Comparison of ENCODE assay signal across 12 cellular contexts in genomic region chr7:108136191-108136581, GRCh38. TPM values are rescaled to one million over a fixed set of nuclear protein-coding genes. Genes with fewer than 3 reads are reported as not detected.
DNase-seq lines count a peak whose midpoint lies in the region; ATAC-seq and TF ChIP-seq lines count a peak whose summit lies in the region.
"Had no signal": no experiment of that assay in that cellular context is flagged by ENCODE, and none has a peak within 500 bp of the region (broad histone marks: within the 10 kb centered on the region; RNA-seq: fewer than 3 reads in every experiment).

No MANE protein-coding gene starts in this region.

- H3K4me1 Mint-ChIP-seq in CD4-positive, alpha-beta T cell (ENCODE audit: low read depth) = peaks cover 17% of the 10 kb centered on the region
- peaks cover 14% of the 10 kb centered on the region for H3K4me1 Mint-ChIP-seq in T-helper 17 cell

- H3K27me3 ChIP-seq in CD4-positive, alpha-beta T cell (ENCODE audit: control insufficient read depth, insufficient read depth, low read length) = no peaks in the 10 kb centered on the region

- CTCF ChIA-PET in CD4-positive, alpha-beta T cell (lab: Charles Lee) = no interaction called here

- H3K9me3 Mint-ChIP-seq in CD4-positive, alpha-beta T cell = no peaks in the 10 kb centered on the region

- H3K9me3 ChIP-seq in CD4-positive, alpha-beta T cell (ENCODE audit: control insufficient read depth, low read length) = no peaks in the 10 kb centered on the region
- no peaks in the 10 kb centered on the region for H3K9me3 ChIP-seq in T-helper 17 cell (ENCODE audit: control insufficient read depth, low read length, poor library complexity, severe bottlenecking)

- no peak overlapping the region for H3K4me3 Mint-ChIP-seq in CD4-positive, alpha-beta T cell
- no peak overlapping the region for H3K4me3 Mint-ChIP-seq in T-helper 17 cell

- intact Hi-C loops in CD4-positive, alpha-beta T cell (cut with DNase I, micrococcal nuclease) = loop anchor here in 1 of 2 experiments (10.0 kb wide), 1 partner anchor 1331 kb away; no protein-coding TSS in a partner anchor

- DNase-seq in CD4-positive, alpha-beta T cell = no peak
- DNase-seq in T-helper 17 cell (no peak), NCI-H345 (lab: John Stamatoyannopoulos, UW) (no peak), left lobe of liver (ENCODE audit: low spot score) (no peak), C1 segment of cervical spinal cord (lab: John Stamatoyannopoulos, UW) (no peak), GM13977 (ENCODE audit: low spot score) (no peak)
- DNase-seq: Calu3; H7; NK-92 treated with Interleukin-12 subunit alpha and Interleukin-12 subunit beta, amount 100 ng/mL, for 24 hours had no signal

- H3K27ac ChIP-seq in CD4-positive, alpha-beta T cell (ENCODE audit: low read depth, low read length) = no peak overlapping the region

- TF ChIP-seq CTCF in CD4-positive, alpha-beta T cell (IDR thresholded peaks at IDR 0.05) = no peak
- no peak for TF ChIP-seq CTCF in GM13977 (IDR thresholded peaks at IDR 0.05; ENCODE audit: extremely low read depth, insufficient read depth, missing control alignments)

- POLR2A ChIA-PET in CD4-positive, alpha-beta T cell (lab: Charles Lee) = interaction anchor here (1.2 kb wide), 1 partner anchor 10 kb away, joined by 3 read pairs; no protein-coding TSS in a partner anchor

- H3K27me3 Mint-ChIP-seq in CD4-positive, alpha-beta T cell = no peaks in the 10 kb centered on the region
- peaks cover 40% of the 10 kb centered on the region for H3K27me3 Mint-ChIP-seq in T-helper 17 cell

- in situ Hi-C loops in GM13977 (cut with MboI; ENCODE audit: low pct_unique_long_range_greater_than_20kb, low sequenced_read_pairs, unreplicated experiment) = no loop called here

- H3K36me3 Mint-ChIP-seq in CD4-positive, alpha-beta T cell (ENCODE audit: low read depth) = no peaks in the 10 kb centered on the region
- H3K36me3 Mint-ChIP-seq in T-helper 17 cell (ENCODE audit: low read depth) = peaks cover 2% of the 10 kb centered on the region

- H3K27ac Mint-ChIP-seq in CD4-positive, alpha-beta T cell = peak overlapping the region; percentile 75
- H3K27ac Mint-ChIP-seq in T-helper 17 cell = peak overlapping the region; percentile 41

- ATAC-seq in CD4-positive, alpha-beta T cell (ENCODE audit: poor library complexity) = no peak
- peak; percentile 37 for ATAC-seq in GM19452 (IDR thresholded peaks at IDR 0.05; ENCODE audit: unreplicated experiment)
- ATAC-seq in HG03097 (IDR thresholded peaks at IDR 0.05; ENCODE audit: low FRiP score, unreplicated experiment) = peak; percentile 19
- no peak for ATAC-seq in T-helper 17 cell
- ATAC-seq in left lobe of liver = no peak

RNA-seq across cellular contexts. Expression of gene LAMB4, which starts 6.0 kb away (rescaled TPM):
- under 1 TPM; 0.08 to 0.11 TPM for total RNA-seq in CD4-positive, alpha-beta T cell
- not detected for total RNA-seq in T-helper 17 cell
- not detected for total RNA-seq in left lobe of liver
- total RNA-seq: Calu3, H7, myocyte had no signal

Comparison
In these comparisons a context has a peak if more than half of its experiments do, and no peak if none do; other contexts are left out.
1. ATAC-seq: peak in GM19452 (single experiment) and HG03097 (single experiment); none in CD4-positive, alpha-beta T cell (single experiment), T-helper 17 cell (single experiment) and left lobe of liver (single experiment).